Comparison of ENCODE assay signal across 16 cellular contexts in the genomic region with DNA sequence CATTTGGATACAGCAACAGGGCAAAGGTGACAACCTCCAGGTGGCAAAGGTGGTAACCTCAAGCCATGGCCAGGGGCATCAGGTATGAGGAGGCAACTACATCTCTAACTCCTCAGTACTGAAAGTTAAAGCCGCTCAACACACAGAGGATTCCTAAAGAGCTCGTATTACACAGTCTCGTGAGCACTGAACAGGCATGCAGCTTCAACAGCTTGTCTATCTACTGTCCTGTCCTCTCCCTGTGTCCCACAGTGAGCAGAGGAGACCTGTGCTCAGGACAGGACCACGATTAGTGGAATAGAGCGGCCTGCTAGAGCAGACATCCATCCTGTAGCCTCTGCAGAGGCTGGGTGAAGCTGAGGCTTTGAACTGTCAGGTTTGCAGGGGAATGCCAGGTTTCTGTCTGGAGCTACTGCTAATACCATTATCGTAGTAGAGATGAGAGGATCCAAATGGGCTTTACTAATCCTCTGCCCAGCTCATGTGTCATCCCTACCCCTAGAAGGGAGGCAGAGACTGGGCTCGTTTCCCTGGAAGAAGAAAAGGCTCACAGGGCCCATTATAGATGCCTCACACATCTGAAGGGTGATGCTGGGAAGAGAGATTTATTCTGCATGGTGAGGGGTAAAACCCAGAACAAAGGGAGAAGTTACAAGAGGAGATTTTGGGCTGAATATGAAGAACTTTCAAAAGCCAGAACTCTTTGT.
DNase-seq lines count a peak whose midpoint lies in the region; ATAC-seq and TF ChIP-seq lines count a peak whose summit lies in the region.
"Had no signal": no experiment of that assay in that cellular context is flagged by ENCODE, and none has a peak within 500 bp of the region (broad histone marks: within the 10 kb centered on the region; RNA-seq: fewer than 3 reads in every experiment).

No MANE protein-coding gene starts in this region.

- H3K4me3 ChIP-seq in gastrocnemius medialis: no peak overlapping the region
- H3K4me3 ChIP-seq: A549 had no signal

- peaks cover 0 to 8% of the 10 kb centered on the region in 2 donors for H3K4me1 ChIP-seq in gastrocnemius medialis
- H3K4me1 ChIP-seq: A549 had no signal

- in situ Hi-C loops in gastrocnemius medialis (cut with MboI; ENCODE audit: low sequenced_read_pairs in 4 of 4): loop anchor here in 2 of 4 donors (10.0 to 25.0 kb wide), 2 partner anchors 80 to 607 kb away; no protein-coding TSS in a partner anchor

- H3K27me3 ChIP-seq in gastrocnemius medialis: no peaks in the 10 kb centered on the region

- intact Hi-C loops in left ventricle myocardium superior (cut with micrococcal nuclease): no loop called here
- intact Hi-C loops in left cardiac atrium (cut with DNase I): loop anchor here in 1 of 2 donors (10.0 kb wide), 1 partner anchor 80 kb away; no protein-coding TSS in a partner anchor
- intact Hi-C loops in gastrocnemius medialis (cut with DNase I; ENCODE audit: low total_unique reads): no loop called here

- no peak for TF ChIP-seq CTCF in gastrocnemius medialis (IDR thresholded peaks at IDR 0.05 in 4 of 5, conservative IDR thresholded peaks at IDR 0.05 in 1 of 5)

- no peak for DNase-seq in left ventricle myocardium superior
- no peak for DNase-seq in left cardiac atrium
- DNase-seq in NCI-H82 (lab: John Stamatoyannopoulos, UW): peak; percentile 90
- DNase-seq in medulla oblongata (ENCODE audit: extremely low spot score): peak; percentile 28
- no peak for DNase-seq in gastrocnemius medialis
- DNase-seq in activated CD8-positive, alpha-beta memory T cell treated with anti-CD3 and anti-CD28 coated beads, Interleukin-2, amount 50 U/mL, for 4 hours: no peak
- DNase-seq in NCI-H510A (lab: John Stamatoyannopoulos, UW): no peak
- no peak for DNase-seq in GM19238 (ENCODE audit: insufficient read length, low spot score)
- DNase-seq: CD8-positive, alpha-beta T cell; COR-L47; DMS153; DMS79 treated with DMSO at 0.1 percent for 48 hours; EL; HCEC 1CT; HFFc6 had no signal

- no peaks in the 10 kb centered on the region for H3K36me3 ChIP-seq in gastrocnemius medialis

- ATAC-seq in left ventricle myocardium superior (peak; percentile 33), left cardiac atrium (no peak), gastrocnemius medialis (peak; percentile 50 to 53)
- ATAC-seq: A549; CD8-positive, alpha-beta T cell had no signal

- H3K27ac ChIP-seq in gastrocnemius medialis: no peak overlapping the region
- H3K27ac ChIP-seq: A549 had no signal

- TF ChIP-seq POLR2A in gastrocnemius medialis (IDR thresholded peaks at IDR 0.05): no peak

- no peaks in the 10 kb centered on the region for H3K9me3 ChIP-seq in gastrocnemius medialis
- H3K9me3 ChIP-seq: A549 had no signal

Comparison
In these comparisons a context has a peak if more than half of its experiments do, and no peak if none do; other contexts are left out.
1. ATAC-seq: peak in left ventricle myocardium superior (single experiment) and gastrocnemius medialis (2 of 2); none in left cardiac atrium (0 of 2).
2. DNase-seq: peak in NCI-H82 (single experiment) and medulla oblongata (single experiment); none in left ventricle myocardium superior (single experiment), left cardiac atrium (single experiment), gastrocnemius medialis (0 of 2), activated CD8-positive, alpha-beta memory T cell treated with anti-CD3 and anti-CD28 coated beads, Interleukin-2, amount 50 U/mL, for 4 hours (single experiment), NCI-H510A (single experiment) and GM19238 (single experiment).